29 cellular contexts compared by ENCODE assay signal in the genomic region with DNA sequence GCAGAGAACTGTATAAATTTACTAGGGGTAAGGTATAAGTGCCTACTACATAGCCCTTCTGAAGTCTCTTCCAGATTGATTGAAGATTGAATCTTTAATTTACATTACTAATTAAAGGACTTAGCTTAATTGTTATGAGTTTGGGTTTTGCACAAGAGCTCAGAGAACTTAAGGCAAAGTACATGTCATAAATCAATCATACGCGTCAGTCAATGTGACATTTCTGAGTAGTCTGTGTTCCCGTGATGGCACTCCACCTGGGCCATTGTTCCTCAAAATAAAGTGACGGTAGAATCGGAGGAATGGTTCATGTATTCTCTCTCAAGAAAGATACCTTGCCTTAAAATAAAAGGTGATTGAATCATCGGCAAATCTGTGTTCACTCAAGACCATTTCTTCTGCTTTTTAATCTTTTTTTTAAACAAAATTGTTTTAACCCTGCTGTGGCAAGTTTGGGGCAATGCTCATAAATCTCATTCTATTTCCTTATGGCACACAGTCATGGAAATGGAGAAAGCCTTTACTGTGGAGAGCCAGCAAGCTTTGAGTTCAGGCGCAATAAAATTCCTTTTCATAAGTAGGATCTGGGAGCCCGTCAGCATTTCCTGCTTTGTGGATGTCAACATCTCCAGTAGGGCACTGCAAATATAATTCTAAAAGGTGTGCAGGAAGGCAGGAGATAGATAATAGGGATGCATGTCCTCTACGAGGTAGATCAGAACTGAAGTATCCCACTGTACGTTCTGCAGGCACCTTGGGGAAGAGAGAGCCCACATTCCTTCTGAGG.
"Had no signal": no experiment of that assay in that cellular context is flagged by ENCODE, and none has a peak within 500 bp of the region (broad histone marks: within the 10 kb centered on the region; RNA-seq: fewer than 3 reads in every experiment).

No MANE protein-coding gene starts in this region.

- H3K27me3 Mint-ChIP-seq: stimulated activated memory B cell treated with anti-CD40 and anti-IgM and Interleukin-4, amounts not matched to agents 10 μg/mL and 1 μg/mL and 100 μg/mL, for 72 hours had no signal

- H3K4me1 Mint-ChIP-seq: naive B cell; natural killer cell; stimulated activated memory B cell treated with anti-CD40 and anti-IgM and Interleukin-4, amounts not matched to agents 10 μg/mL and 1 μg/mL and 100 μg/mL, for 72 hours; stimulated activated naive CD8-positive, alpha-beta T cell treated with anti-CD3 and anti-CD28 coated beads, Interleukin-15, amount 100 ng/mL, for 72 hours had no signal

- H3K36me3 ChIP-seq: left lung, lower lobe of right lung, ovary, right atrium auricular region, right lobe of liver, thyroid gland, transverse colon, upper lobe of left lung, vagina had no signal

- H3K4me3 Mint-ChIP-seq: naive B cell; natural killer cell; nephron progenitor cell; stimulated activated memory B cell treated with anti-CD40 and anti-IgM and Interleukin-4, amounts not matched to agents 10 μg/mL and 1 μg/mL and 100 μg/mL, for 72 hours; stimulated activated naive CD8-positive, alpha-beta T cell treated with anti-CD3 and anti-CD28 coated beads, Interleukin-15, amount 100 ng/mL, for 72 hours had no signal

- H3K4me2 ChIP-seq: smooth muscle cell had no signal

- FAIRE-seq: keratinocyte had no signal

- ATAC-seq: left cardiac atrium; left lung; lower lobe of right lung; natural killer cell; right lobe of liver; stimulated activated memory B cell treated with anti-CD40 and anti-IgM and Interleukin-4, amounts not matched to agents 10 μg/mL and 1 μg/mL and 100 μg/mL, for 72 hours; stimulated activated naive CD8-positive, alpha-beta T cell treated with anti-CD3 and anti-CD28 coated beads, Interleukin-15, amount 100 ng/mL, for 72 hours had no signal

- DNase-seq: hippocampal formation; kidney glomerular epithelial cell; left cardiac atrium; left lung; lower lobe of right lung; mammary epithelial cell; mesenchymal stem cell; naive B cell; natural killer cell; nephron progenitor cell; ovary; right lobe of liver; stimulated activated CD4-positive, alpha-beta T cell treated with anti-CD3 and anti-CD28 coated beads, Interleukin-1b, Interleukin-23, amount 100 ng/mL, for 48 hours; stimulated activated CD4-positive, alpha-beta T cell treated with anti-CD3 and anti-CD28 coated beads, Interleukin-2, amount 100 ng/mL, for 48 hours; stimulated activated CD4-positive, alpha-beta T cell treated with anti-CD3 and anti-CD28 coated beads, Interleukin-4, amount 100 ng/mL, for 4 hours; stimulated activated CD8-positive, alpha-beta memory T cell treated with anti-CD3 and anti-CD28 coated beads, Interleukin-4, amount 100 ng/mL, for 48 hours; stimulated activated naive CD4-positive, alpha-beta T cell treated with Interleukin-2 at 50 U/mL for 16 hours; stimulated activated naive CD8-positive, alpha-beta T cell treated with anti-CD3 and anti-CD28 coated beads, Interleukin-15, amount 100 ng/mL, for 72 hours; substantia nigra; testis; thyroid gland; transverse colon; upper lobe of left lung had no signal

- H3K4me1 ChIP-seq: left lung, lower lobe of right lung, right atrium auricular region, right lobe of liver, testis, thyroid gland, transverse colon, upper lobe of left lung, vagina had no signal

- H3K27ac Mint-ChIP-seq: naive B cell; natural killer cell; nephron progenitor cell; progenitor cell of endocrine pancreas; stimulated activated memory B cell treated with anti-CD40 and anti-IgM and Interleukin-4, amounts not matched to agents 10 μg/mL and 1 μg/mL and 100 μg/mL, for 72 hours; stimulated activated naive CD8-positive, alpha-beta T cell treated with anti-CD3 and anti-CD28 coated beads, Interleukin-15, amount 100 ng/mL, for 72 hours had no signal

- H3K4me3 ChIP-seq: left lung, lower lobe of right lung, ovary, right atrium auricular region, right lobe of liver, smooth muscle cell, testis, thyroid gland, transverse colon, upper lobe of left lung, vagina had no signal

- H3K36me3 Mint-ChIP-seq: natural killer cell; stimulated activated memory B cell treated with anti-CD40 and anti-IgM and Interleukin-4, amounts not matched to agents 10 μg/mL and 1 μg/mL and 100 μg/mL, for 72 hours had no signal

- H3K27me3 ChIP-seq: ovary, right atrium auricular region, right lobe of liver, testis, thyroid gland, transverse colon, upper lobe of left lung, vagina had no signal

- H3K27ac ChIP-seq: left lung, lower lobe of right lung, ovary, right atrium auricular region, right lobe of liver, testis, thyroid gland, transverse colon, upper lobe of left lung, vagina had no signal

- H3K9me3 ChIP-seq: ovary, right lobe of liver, testis, thyroid gland, transverse colon, vagina had no signal
